8 cellular contexts compared by ENCODE assay signal in genomic region chr17:42618442-42619150, GRCh38. TPM values are rescaled to one million over a fixed set of nuclear protein-coding genes. Genes with fewer than 3 reads are reported as not detected.
DNase-seq lines count a peak whose midpoint lies in the region; ATAC-seq and TF ChIP-seq lines count a peak whose summit lies in the region.

No MANE protein-coding gene starts in this region.

- TF ChIP-seq CTCF in 22Rv1 (IDR thresholded peaks at IDR 0.05) (0 out of 2 replicates have a peak, but pooled peaks have one; percentile 11), body of pancreas (IDR thresholded peaks at IDR 0.05) (peak in 5 of 7 experiments; percentile 37 to 70 (median 66)), lung (IDR thresholded peaks at IDR 0.05; ENCODE audit: control extremely low read depth, extremely low read depth) (no peak)

- H3K27ac ChIP-seq in 22Rv1 (peak overlapping the region; percentile 18; the same call in 1 of the 2 replicates), body of pancreas (peak overlapping the region; percentile 73 to 86 (median 78)), lung (ENCODE audit: low read depth in 1 of 2, low read length in 1 of 2) (no peak overlapping the region)

- TF ChIP-seq POLR2A in body of pancreas (IDR thresholded peaks at IDR 0.05): peak in 2 of 3 donors; percentile 20 to 38

- intact Hi-C loops in body of pancreas (cut with DNase I): loop anchor here (5.0 kb wide), 1 partner anchor 64 kb away; the partner anchor contains the start of genes CCR10 and CNTNAP1

- peaks cover 17% of the 10 kb centered on the region for H3K36me3 Mint-ChIP-seq in activated naive CD8-positive, alpha-beta T cell treated with anti-CD3 and anti-CD28 coated beads for 36 hours

- 21 to 22% methylated on average over 9 of the region's 9 CpGs for WGBS in body of pancreas, 2 donors
- 47 to 56% methylated on average over 9 of the region's 9 CpGs for WGBS in lung, 2 donors

- no peak overlapping the region for H3K4me3 ChIP-seq in body of pancreas
- H3K4me3 ChIP-seq in lung: no peak overlapping the region

- peaks cover 14 to 15% of the 10 kb centered on the region in 2 donors for H3K36me3 ChIP-seq in body of pancreas (replicated peaks in 1 of 2; ENCODE audit: insufficient read depth in 1 of 2, low read depth in 2 of 2)
- H3K36me3 ChIP-seq in lung (ENCODE audit: control insufficient read depth in 2 of 2, insufficient read depth in 2 of 2, low read length in 2 of 2): peaks cover 10 to 18% of the 10 kb centered on the region in 2 donors

- DNase-seq in NCI-H1092 (lab: John Stamatoyannopoulos, UW) (peak; percentile 33), body of pancreas (peak; percentile 86 to 94 (median 92)), lung (ENCODE audit: low spot score) (peak; percentile 33)
- DNase-seq in activated effector memory CD4-positive, alpha-beta T cell treated with Interleukin-2 at 50 U/mL for 16 hours: no peak
- DNase-seq in activated naive CD8-positive, alpha-beta T cell treated with anti-CD3 and anti-CD28 coated beads for 36 hours: no peak

- no peaks in the 10 kb centered on the region for H3K27me3 ChIP-seq in body of pancreas
- no peaks in the 10 kb centered on the region for H3K27me3 ChIP-seq in lung (ENCODE audit: control insufficient read depth, insufficient read depth)

- no peaks in the 10 kb centered on the region for H3K27me3 Mint-ChIP-seq in activated naive CD8-positive, alpha-beta T cell treated with anti-CD3 and anti-CD28 coated beads for 36 hours

- ATAC-seq in GM18502 (IDR thresholded peaks at IDR 0.05; ENCODE audit: poor library complexity, unreplicated experiment): peak; percentile 76
- ATAC-seq in HG02623 (IDR thresholded peaks at IDR 0.05; ENCODE audit: unreplicated experiment): peak; percentile 75
- ATAC-seq in body of pancreas: peak; percentile 95
- no peak for ATAC-seq in lung (ENCODE audit: insufficient read depth, low FRiP score)

- peaks cover 2% of the 10 kb centered on the region for H3K4me1 Mint-ChIP-seq in activated naive CD8-positive, alpha-beta T cell treated with anti-CD3 and anti-CD28 coated beads for 36 hours

- no peaks in the 10 kb centered on the region for H3K9me3 Mint-ChIP-seq in activated naive CD8-positive, alpha-beta T cell treated with anti-CD3 and anti-CD28 coated beads for 36 hours

- H3K9me3 ChIP-seq in body of pancreas (no peaks in the 10 kb centered on the region), lung (ENCODE audit: control insufficient read depth in 2 of 2, insufficient read depth in 1 of 2, low read length in 1 of 2) (peaks cover 0 to 3% of the 10 kb centered on the region in 2 donors)

- H3K27ac Mint-ChIP-seq in activated naive CD8-positive, alpha-beta T cell treated with anti-CD3 and anti-CD28 coated beads for 36 hours: no peak overlapping the region

- H3K4me1 ChIP-seq in body of pancreas: peaks cover 62% of the 10 kb centered on the region
- H3K4me1 ChIP-seq in lung (ENCODE audit: control insufficient read depth in 2 of 2, insufficient read depth in 2 of 2, low read length in 2 of 2): no peaks in the 10 kb centered on the region

- no peak overlapping the region for H3K4me3 Mint-ChIP-seq in activated naive CD8-positive, alpha-beta T cell treated with anti-CD3 and anti-CD28 coated beads for 36 hours

RNA-seq across cellular contexts. Expression of gene TUBG1, which starts 9.1 kb away (rescaled TPM):
- total RNA-seq in body of pancreas (10 to 100 TPM; 17.4 to 23.1 TPM), lung (10 to 100 TPM; 12.1 to 38.1 TPM)
- polyA plus RNA-seq in lung: 10 to 100 TPM; 31.1 to 39.0 TPM
- 10 to 100 TPM; 93.1 to 95.4 TPM for total RNA-seq in activated naive CD8-positive, alpha-beta T cell treated with anti-CD3 and anti-CD28 coated beads for 36 hours

RNA-seq across cellular contexts. Expression of gene RETREG3, which starts 9.4 kb away (rescaled TPM):
- 10 to 100 TPM; 36.9 to 42.0 TPM for total RNA-seq in body of pancreas
- 10 to 100 TPM; 61.3 to 62.7 TPM for total RNA-seq in lung
- polyA plus RNA-seq in lung: 10 to 100 TPM; 16.1 to 27.6 TPM
- total RNA-seq in activated naive CD8-positive, alpha-beta T cell treated with anti-CD3 and anti-CD28 coated beads for 36 hours: 10 to 100 TPM; 18.3 to 22.7 TPM

RNA-seq across cellular contexts. Expression of gene TUBG2, which starts 40.5 kb away (rescaled TPM):
- total RNA-seq in body of pancreas: 10 to 100 TPM; 64.1 to 80.4 TPM
- 10 to 100 TPM; 13.0 to 22.0 TPM for total RNA-seq in lung
- 10 to 100 TPM in 1 of 2 donors, 1 to 10 TPM in 1; 6.9 to 10.5 TPM for polyA plus RNA-seq in lung
- 1 to 10 TPM; 7.1 to 7.8 TPM for total RNA-seq in activated naive CD8-positive, alpha-beta T cell treated with anti-CD3 and anti-CD28 coated beads for 36 hours

RNA-seq across cellular contexts. Expression of gene PSMC3IP, which starts 41.1 kb away (rescaled TPM):
- 1 to 10 TPM in 1 of 2 donors, not detected in 1; 2.1 TPM for total RNA-seq in body of pancreas
- 1 to 10 TPM; 3.4 to 7.5 TPM for total RNA-seq in lung
- polyA plus RNA-seq in lung: 1 to 10 TPM; 3.7 to 4.3 TPM
- total RNA-seq in activated naive CD8-positive, alpha-beta T cell treated with anti-CD3 and anti-CD28 coated beads for 36 hours: 10 to 100 TPM; 32.5 to 36.2 TPM

RNA-seq across cellular contexts. Expression of gene MLX, which starts 51.7 kb away (rescaled TPM):
- total RNA-seq in body of pancreas (10 to 100 TPM; 24.9 to 28.7 TPM), lung (10 to 100 TPM; 31.9 to 69.7 TPM)
- 10 to 100 TPM; 61.8 to 71.6 TPM for polyA plus RNA-seq in lung
- 10 to 100 TPM; 57.3 to 57.5 TPM for total RNA-seq in activated naive CD8-positive, alpha-beta T cell treated with anti-CD3 and anti-CD28 coated beads for 36 hours

Comparison
In these comparisons a context has a peak if more than half of its experiments do, and no peak if none do; other contexts are left out.
1. H3K27ac ChIP-seq: peak in 22Rv1 (single experiment) and body of pancreas (4 of 4); none in lung (0 of 2).
2. DNase-seq: peak in NCI-H1092 (single experiment), body of pancreas (4 of 4) and lung (single experiment); none in activated effector memory CD4-positive, alpha-beta T cell treated with Interleukin-2 at 50 U/mL for 16 hours (single experiment) and activated naive CD8-positive, alpha-beta T cell treated with anti-CD3 and anti-CD28 coated beads for 36 hours (single experiment).